In genomic region chr5:132268698-132269551, GRCh38 we compare ENCODE assay signal across 1 cellular context.
TF ChIP-seq lines count a peak whose summit lies in the region.

No MANE protein-coding gene starts in this region.

TF ChIP-seq in HEK293, 187 proteins besides CTCF, POLR2A, EP300 and RAD21 (continued from another document):
- TF ChIP-seq, protein P1, sequence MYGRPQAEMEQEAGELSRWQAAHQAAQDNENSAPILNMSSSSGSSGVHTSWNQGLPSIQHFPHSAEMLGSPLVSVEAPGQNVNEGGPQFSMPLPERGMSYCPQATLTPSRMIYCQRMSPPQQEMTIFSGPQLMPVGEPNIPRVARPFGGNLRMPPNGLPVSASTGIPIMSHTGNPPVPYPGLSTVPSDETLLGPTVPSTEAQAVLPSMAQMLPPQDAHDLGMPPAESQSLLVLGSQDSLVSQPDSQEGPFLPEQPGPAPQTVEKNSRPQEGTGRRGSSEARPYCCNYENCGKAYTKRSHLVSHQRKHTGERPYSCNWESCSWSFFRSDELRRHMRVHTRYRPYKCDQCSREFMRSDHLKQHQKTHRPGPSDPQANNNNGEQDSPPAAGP (tag by site-specific recombination; IDR thresholded peaks at IDR 0.05) = no peak
- no peak for TF ChIP-seq ZNF23 (tag by site-specific recombination; IDR thresholded peaks at IDR 0.05; ENCODE audit: borderline replicate concordance)
- no peak for TF ChIP-seq ZNF140 (tag by site-specific recombination; IDR thresholded peaks at IDR 0.05)
- TF ChIP-seq ZNF157 (tag by site-specific recombination; IDR thresholded peaks at IDR 0.05) = no peak
- TF ChIP-seq ZNF658 (tag by site-specific recombination; IDR thresholded peaks at IDR 0.05) = no peak
- TF ChIP-seq ZNF830 (tag by site-specific recombination; IDR thresholded peaks at IDR 0.05; ENCODE audit: low read depth) = no peak
- TF ChIP-seq ZFHX2 (tag by site-specific recombination; conservative IDR thresholded peaks at IDR 0.05) = peak; percentile 32
- peak; percentile 40; the same call in 1 of the 2 replicates for TF ChIP-seq EGR2 (tag by site-specific recombination; IDR thresholded peaks at IDR 0.05; ENCODE audit: low read depth)
TF ChIP-seq in HEK293: peak in this region for 2.
